1 cellular context compared by ENCODE assay signal in the genomic region with DNA sequence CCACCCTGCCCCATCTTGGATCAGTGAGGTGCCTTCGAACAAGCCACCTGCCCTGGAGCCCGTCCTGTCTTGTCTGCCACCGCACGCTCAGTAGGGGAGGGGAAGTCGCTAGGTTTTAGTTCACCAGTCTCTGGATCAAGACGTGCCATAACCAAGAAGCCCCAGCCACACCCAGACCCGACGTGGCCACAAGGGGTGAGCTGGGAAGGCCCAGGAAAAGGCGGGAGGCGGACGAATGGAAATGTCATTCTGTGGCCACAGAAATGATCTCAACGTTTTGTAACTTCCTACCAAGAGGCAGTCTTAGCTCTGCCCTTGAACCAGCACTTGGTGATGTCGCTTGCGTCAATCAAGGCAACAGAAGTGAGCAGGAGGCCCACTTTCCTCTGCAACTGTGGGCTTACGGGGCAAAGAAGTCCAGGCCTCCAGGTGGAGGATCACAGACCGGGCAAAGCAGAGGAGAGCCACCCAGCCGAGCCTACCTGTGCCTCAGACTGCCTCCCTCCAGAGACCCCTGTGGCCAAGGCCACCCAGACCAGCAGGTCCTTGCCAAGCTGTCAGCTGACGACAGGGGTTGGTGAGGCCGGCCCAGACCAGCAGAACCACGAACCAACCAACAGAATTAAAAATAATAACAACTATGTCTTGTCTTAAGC.
TF ChIP-seq lines count a peak whose summit lies in the region.

No MANE protein-coding gene starts in this region.

TF ChIP-seq in HEK293, 187 proteins besides CTCF, POLR2A, EP300 and RAD21 (continued from another document):
- TF ChIP-seq, protein P1, sequence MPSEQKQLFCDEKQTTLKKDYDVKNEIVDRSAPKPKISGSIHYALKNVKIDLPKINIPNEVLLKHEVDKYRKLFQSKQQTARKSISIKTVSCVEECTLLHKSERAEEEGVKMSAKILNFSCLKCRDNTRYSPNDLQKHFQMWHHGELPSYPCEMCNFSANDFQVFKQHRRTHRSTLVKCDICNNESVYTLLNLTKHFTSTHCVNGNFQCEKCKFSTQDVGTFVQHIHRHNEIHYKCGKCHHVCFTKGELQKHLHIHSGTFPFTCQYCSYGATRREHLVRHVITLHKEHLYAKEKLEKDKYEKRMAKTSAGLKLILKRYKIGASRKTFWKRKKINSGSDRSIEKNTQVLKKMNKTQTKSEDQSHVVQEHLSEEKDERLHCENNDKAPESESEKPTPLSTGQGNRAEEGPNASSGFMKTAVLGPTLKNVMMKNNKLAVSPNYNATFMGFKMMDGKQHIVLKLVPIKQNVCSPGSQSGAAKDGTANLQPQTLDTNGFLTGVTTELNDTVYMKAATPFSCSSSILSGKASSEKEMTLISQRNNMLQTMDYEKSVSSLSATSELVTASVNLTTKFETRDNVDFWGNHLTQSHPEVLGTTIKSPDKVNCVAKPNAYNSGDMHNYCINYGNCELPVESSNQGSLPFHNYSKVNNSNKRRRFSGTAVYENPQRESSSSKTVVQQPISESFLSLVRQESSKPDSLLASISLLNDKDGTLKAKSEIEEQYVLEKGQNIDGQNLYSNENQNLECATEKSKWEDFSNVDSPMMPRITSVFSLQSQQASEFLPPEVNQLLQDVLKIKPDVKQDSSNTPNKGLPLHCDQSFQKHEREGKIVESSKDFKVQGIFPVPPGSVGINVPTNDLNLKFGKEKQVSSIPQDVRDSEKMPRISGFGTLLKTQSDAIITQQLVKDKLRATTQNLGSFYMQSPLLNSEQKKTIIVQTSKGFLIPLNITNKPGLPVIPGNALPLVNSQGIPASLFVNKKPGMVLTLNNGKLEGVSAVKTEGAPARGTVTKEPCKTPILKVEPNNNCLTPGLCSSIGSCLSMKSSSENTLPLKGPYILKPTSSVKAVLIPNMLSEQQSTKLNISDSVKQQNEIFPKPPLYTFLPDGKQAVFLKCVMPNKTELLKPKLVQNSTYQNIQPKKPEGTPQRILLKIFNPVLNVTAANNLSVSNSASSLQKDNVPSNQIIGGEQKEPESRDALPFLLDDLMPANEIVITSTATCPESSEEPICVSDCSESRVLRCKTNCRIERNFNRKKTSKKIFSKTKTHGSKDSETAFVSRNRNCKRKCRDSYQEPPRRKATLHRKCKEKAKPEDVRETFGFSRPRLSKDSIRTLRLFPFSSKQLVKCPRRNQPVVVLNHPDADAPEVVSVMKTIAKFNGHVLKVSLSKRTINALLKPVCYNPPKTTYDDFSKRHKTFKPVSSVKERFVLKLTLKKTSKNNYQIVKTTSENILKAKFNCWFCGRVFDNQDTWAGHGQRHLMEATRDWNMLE (tag by site-specific recombination; conservative IDR thresholded peaks at IDR 0.05; ENCODE audit: low read depth): no peak
- TF ChIP-seq, protein P2, sequence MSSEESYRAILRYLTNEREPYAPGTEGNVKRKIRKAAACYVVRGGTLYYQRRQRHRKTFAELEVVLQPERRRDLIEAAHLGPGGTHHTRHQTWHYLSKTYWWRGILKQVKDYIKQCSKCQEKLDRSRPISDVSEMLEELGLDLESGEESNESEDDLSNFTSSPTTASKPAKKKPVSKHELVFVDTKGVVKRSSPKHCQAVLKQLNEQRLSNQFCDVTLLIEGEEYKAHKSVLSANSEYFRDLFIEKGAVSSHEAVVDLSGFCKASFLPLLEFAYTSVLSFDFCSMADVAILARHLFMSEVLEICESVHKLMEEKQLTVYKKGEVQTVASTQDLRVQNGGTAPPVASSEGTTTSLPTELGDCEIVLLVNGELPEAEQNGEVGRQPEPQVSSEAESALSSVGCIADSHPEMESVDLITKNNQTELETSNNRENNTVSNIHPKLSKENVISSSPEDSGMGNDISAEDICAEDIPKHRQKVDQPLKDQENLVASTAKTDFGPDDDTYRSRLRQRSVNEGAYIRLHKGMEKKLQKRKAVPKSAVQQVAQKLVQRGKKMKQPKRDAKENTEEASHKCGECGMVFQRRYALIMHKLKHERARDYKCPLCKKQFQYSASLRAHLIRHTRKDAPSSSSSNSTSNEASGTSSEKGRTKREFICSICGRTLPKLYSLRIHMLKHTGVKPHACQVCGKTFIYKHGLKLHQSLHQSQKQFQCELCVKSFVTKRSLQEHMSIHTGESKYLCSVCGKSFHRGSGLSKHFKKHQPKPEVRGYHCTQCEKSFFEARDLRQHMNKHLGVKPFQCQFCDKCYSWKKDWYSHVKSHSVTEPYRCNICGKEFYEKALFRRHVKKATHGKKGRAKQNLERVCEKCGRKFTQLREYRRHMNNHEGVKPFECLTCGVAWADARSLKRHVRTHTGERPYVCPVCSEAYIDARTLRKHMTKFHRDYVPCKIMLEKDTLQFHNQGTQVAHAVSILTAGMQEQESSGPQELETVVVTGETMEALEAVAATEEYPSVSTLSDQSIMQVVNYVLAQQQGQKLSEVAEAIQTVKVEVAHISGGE (tag by site-specific recombination; conservative IDR thresholded peaks at IDR 0.05; ENCODE audit: low read depth): no peak
- TF ChIP-seq ZNF23 (tag by site-specific recombination; IDR thresholded peaks at IDR 0.05; ENCODE audit: borderline replicate concordance) (no peak), KLF9 (tag by site-specific recombination; IDR thresholded peaks at IDR 0.05; ENCODE audit: low read depth) (no peak), ZNF16 (tag by site-specific recombination; IDR thresholded peaks at IDR 0.05; ENCODE audit: low read depth) (no peak), ZNF2 (tag by site-specific recombination; IDR thresholded peaks at IDR 0.05) (no peak), ZNF624 (tag by site-specific recombination; IDR thresholded peaks at IDR 0.05) (no peak), ZNF133 (tag by site-specific recombination; IDR thresholded peaks at IDR 0.05) (no peak)
